ENCODE assay signal across 16 cellular contexts in the genomic region with DNA sequence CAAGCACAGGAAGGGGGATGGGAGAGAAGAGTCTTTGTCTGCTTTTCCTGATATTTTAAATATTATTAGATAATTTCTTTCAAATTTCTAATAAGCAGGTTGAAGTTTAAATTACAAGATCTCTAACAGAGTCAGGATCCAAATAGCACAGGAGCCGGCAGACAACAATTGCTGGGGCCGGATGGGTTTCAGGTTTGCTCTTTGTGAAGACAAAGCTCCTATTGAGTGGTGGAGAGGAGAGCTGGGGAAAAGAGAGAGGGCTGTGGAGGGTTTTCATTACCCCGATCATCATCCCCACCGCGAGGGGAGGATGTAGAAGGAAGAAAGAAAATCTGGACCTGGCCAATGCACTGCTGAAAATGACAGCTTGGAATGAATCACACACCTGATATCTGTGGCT.
A peak's percentile ranks its signal among the peaks of the same experiment; 100 is the strongest.
DNase-seq lines count a peak whose midpoint lies in the region; ATAC-seq, FAIRE-seq and TF ChIP-seq lines count a peak whose summit lies in the region.
"Had no signal": no experiment of that assay in that cellular context is flagged by ENCODE, and none has a peak within 500 bp of the region (broad histone marks: within the 10 kb centered on the region; RNA-seq: fewer than 3 reads in every experiment).

No MANE protein-coding gene starts in this region.

- 61% methylated on average over 5 of the region's 5 CpGs for WGBS in HepG2 (ENCODE audit: low lambda C conversion rate)
- 71% methylated on average over 5 of the region's 5 CpGs for WGBS in right lobe of liver (ENCODE audit: insufficient coverage, low coverage, low lambda C conversion rate, missing lambda C conversion rate)
- 67% methylated on average over 5 of the region's 5 CpGs for WGBS in esophagus muscularis mucosa

- TF ChIP-seq POLR2A in HepG2 (IDR thresholded peaks at IDR 0.05; ENCODE audit: insufficient read depth in 1 of 2, low read depth in 2 of 2, low read length in 2 of 2) (no peak), right lobe of liver (IDR thresholded peaks at IDR 0.05) (no peak), esophagus muscularis mucosa (IDR thresholded peaks at IDR 0.05; ENCODE audit: low read depth) (no peak)

- peak; percentile 32 for FAIRE-seq in HepG2 (lab: Jason Lieb, UNC)

- CTCF ChIA-PET in HepG2 (lab: Yijun Ruan, JAX; ENCODE audit: low intra/inter-chr PET ratio, low total read pairs): no interaction called here

- H3K36me3 Mint-ChIP-seq in T-helper 17 cell (ENCODE audit: low read depth): no peaks in the 10 kb centered on the region

- H3K4me2 ChIP-seq in HepG2 (ENCODE audit: low read depth, low read length): no peak overlapping the region; the same call in 1 of the 2 replicates
- peak overlapping the region; percentile 74 for H3K4me2 ChIP-seq in OCI-LY3 (ENCODE audit: low read length)

- ATAC-seq in HepG2 (no peak), right lobe of liver (no peak), HG02885 (IDR thresholded peaks at IDR 0.05; ENCODE audit: poor library complexity, unreplicated experiment) (peak; percentile 5), T-helper 17 cell (no peak), GM19463 (IDR thresholded peaks at IDR 0.05; ENCODE audit: unreplicated experiment) (no peak)

- no peaks in the 10 kb centered on the region for H3K27me3 ChIP-seq in HepG2 (ENCODE audit: control insufficient read depth in 1 of 2, insufficient read depth in 2 of 2, low read length in 2 of 2)
- no peaks in the 10 kb centered on the region for H3K27me3 ChIP-seq in right lobe of liver
- peaks cover 21% of the 10 kb centered on the region for H3K27me3 ChIP-seq in OCI-LY3 (ENCODE audit: low read depth, low read length)
- H3K27me3 ChIP-seq in esophagus muscularis mucosa: peaks cover 0 to 19% (median 0%) of the 10 kb centered on the region in 4 donors
- H3K27me3 ChIP-seq: MG63, SJSA1 had no signal

- TF ChIP-seq RAD21 in HepG2 (CRISPR knock-in tag; IDR thresholded peaks at IDR 0.05): no peak

- H3K79me2 ChIP-seq in HepG2 (ENCODE audit: insufficient read depth, low read length) (no peaks in the 10 kb centered on the region), OCI-LY3 (ENCODE audit: low read length) (no peaks in the 10 kb centered on the region)

- no peaks in the 10 kb centered on the region for H3K4me1 Mint-ChIP-seq in T-helper 17 cell

- no peak for TF ChIP-seq CTCF in HepG2 (CRISPR knock-in tag; IDR thresholded peaks at IDR 0.05)
- TF ChIP-seq CTCF in right lobe of liver (IDR thresholded peaks at IDR 0.05): no peak
- TF ChIP-seq CTCF in OCI-LY3 (IDR thresholded peaks at IDR 0.05; ENCODE audit: low read depth, low read length): no peak
- no peak for TF ChIP-seq CTCF in esophagus muscularis mucosa (IDR thresholded peaks at IDR 0.05)

- H3K27ac Mint-ChIP-seq in T-helper 17 cell: no peak overlapping the region

- H3K9ac ChIP-seq in HepG2 (ENCODE audit: insufficient read depth, low read depth, low read length): no peak overlapping the region
- no peak overlapping the region for H3K9ac ChIP-seq in OCI-LY3 (ENCODE audit: low read length)
- H3K9ac ChIP-seq: KMS-11 had no signal

- POLR2A ChIA-PET in HepG2 (lab: Yijun Ruan, JAX): interaction anchor here (1.0 to 2.2 kb wide), 3 partner anchors 21 to 198 kb away, joined by 6 to 17 read pairs (median 6); partner anchors contain the start of gene SOX9

- H3K4me3 Mint-ChIP-seq in T-helper 17 cell: no peak overlapping the region

- TF ChIP-seq EP300 in HepG2 (IDR thresholded peaks at IDR 0.05; ENCODE audit: low read depth in 2 of 2, low read length in 2 of 2): no peak
- no peak for TF ChIP-seq EP300 in HepG2 (CRISPR knock-in tag; IDR thresholded peaks at IDR 0.05; ENCODE audit: borderline replicate concordance)
- TF ChIP-seq EP300 in esophagus muscularis mucosa (IDR thresholded peaks at IDR 0.05): no peak

- in situ Hi-C loops in HepG2 (cut with HindIII; ENCODE audit: extremely low pct_ligation_motif_present, low pct_unique_long_range_greater_than_20kb): no loop called here

- H3K27ac ChIP-seq in HepG2 (ENCODE audit: extremely low read length, insufficient read depth, low read length) (no peak overlapping the region), right lobe of liver (no peak overlapping the region), OCI-LY3 (ENCODE audit: low read length) (no peak overlapping the region), esophagus muscularis mucosa (replicated peaks in 1 of 4) (no peak overlapping the region)
- H3K27ac ChIP-seq: KMS-11, SJSA1 had no signal

- H3K4me3 ChIP-seq in HepG2 (replicated peaks in 1 of 3; ENCODE audit: insufficient read depth in 1 of 3, low read depth in 2 of 3, low read length in 3 of 3): no peak overlapping the region
- H3K4me3 ChIP-seq in right lobe of liver: no peak overlapping the region
- H3K4me3 ChIP-seq in OCI-LY3 (ENCODE audit: low read length): peak overlapping the region; percentile 52
- no peak overlapping the region for H3K4me3 ChIP-seq in esophagus muscularis mucosa
- H3K4me3 ChIP-seq: MG63, SJSA1 had no signal

- no TSS peak for BruUV-seq in HepG2 (replicated peaks; lab: Mats Ljungman, UMichigan)

- H3K9me3 ChIP-seq in HepG2 (ENCODE audit: low read length) (no peaks in the 10 kb centered on the region), right lobe of liver (no peaks in the 10 kb centered on the region), OCI-LY3 (ENCODE audit: insufficient read depth, low read length) (no peaks in the 10 kb centered on the region; the same call in 1 of the 2 replicates), esophagus muscularis mucosa (no peaks in the 10 kb centered on the region), T-helper 17 cell (ENCODE audit: control insufficient read depth, low read length, poor library complexity, severe bottlenecking) (no peaks in the 10 kb centered on the region)
- H3K9me3 ChIP-seq: MG63, SJSA1 had no signal

- H4K20me1 ChIP-seq in HepG2 (ENCODE audit: insufficient read depth, low read length): no peaks in the 10 kb centered on the region
- no peaks in the 10 kb centered on the region for H4K20me1 ChIP-seq in OCI-LY3 (ENCODE audit: insufficient read depth, low read length)

- H3K27me3 Mint-ChIP-seq in T-helper 17 cell: peaks cover 13% of the 10 kb centered on the region

- H2AFZ ChIP-seq in HepG2 (ENCODE audit: low read length) (no peak overlapping the region), OCI-LY3 (ENCODE audit: low read depth, low read length) (peak overlapping the region; percentile 31; the same call in 1 of the 2 replicates)

- H3K36me3 ChIP-seq in HepG2 (replicated peaks in 1 of 2; ENCODE audit: control insufficient read depth in 1 of 2, insufficient read depth in 2 of 2, low read length in 2 of 2) (no peaks in the 10 kb centered on the region), right lobe of liver (no peaks in the 10 kb centered on the region), OCI-LY3 (replicated peaks; ENCODE audit: low read depth, low read length) (no peaks in the 10 kb centered on the region), esophagus muscularis mucosa (no peaks in the 10 kb centered on the region)
- H3K36me3 ChIP-seq: MG63, SJSA1 had no signal

- intact Hi-C loops in HepG2 (cut with micrococcal nuclease; ENCODE audit: unreplicated experiment) (no loop called here), right lobe of liver (cut with DNase I) (no loop called here), esophagus muscularis mucosa (cut with DNase I) (no loop called here)

- H3K4me1 ChIP-seq in HepG2 (ENCODE audit: insufficient read depth, low read length): peaks cover 26% of the 10 kb centered on the region
- no peaks in the 10 kb centered on the region for H3K4me1 ChIP-seq in right lobe of liver
- H3K4me1 ChIP-seq in OCI-LY3 (ENCODE audit: low read length): peaks cover 4% of the 10 kb centered on the region; the same call in 1 of the 2 replicates
- H3K4me1 ChIP-seq in esophagus muscularis mucosa: no peaks in the 10 kb centered on the region

- DNase-seq in HepG2 (ENCODE audit: low spot score): no peak
- DNase-seq in right lobe of liver: no peak
- DNase-seq in esophagus muscularis mucosa (ENCODE audit: extremely low spot score): no peak
- no peak for DNase-seq in T-helper 17 cell
- no peak for DNase-seq in NCI-H510A treated with DMSO at 0.1 percent for 48 hours (lab: John Stamatoyannopoulos, UW)
- DNase-seq: HCEC 1CT, MG63, NCI-H1105, NCI-H187, NCI-H524, T-helper 9 cell had no signal

TF ChIP-seq in HepG2, 621 proteins besides CTCF, POLR2A, EP300 and RAD21:
- TF ChIP-seq ZNF317 (CRISPR knock-in tag; IDR thresholded peaks at IDR 0.05) (peak; percentile 61; the same call in 1 of the 2 replicates), IRF2 (CRISPR knock-in tag; IDR thresholded peaks at IDR 0.05) (no peak)
